8 cellular contexts compared by ENCODE assay signal in genomic region chr6:73129653-73130443, GRCh38.
DNase-seq lines count a peak whose midpoint lies in the region; ATAC-seq, FAIRE-seq and TF ChIP-seq lines count a peak whose summit lies in the region.

No MANE protein-coding gene starts in this region.

- intact Hi-C loops in breast epithelium (cut with DNase I; ENCODE audit: low total_unique reads) = no loop called here
- intact Hi-C loops in kidney (cut with DNase I) = loop anchor here (5.0 kb wide), 1 partner anchor 513 kb away; no protein-coding TSS in a partner anchor

- CTCF ChIA-PET in A549 (lab: Yijun Ruan, JAX) = interaction anchor here (0.6 to 8.7 kb wide), 33 partner anchors 8 to 720 kb away, joined by 3 to 125 read pairs (median 4); partner anchors contain the start of gene KCNQ5

- TF ChIP-seq POLR2A in A549 (IDR thresholded peaks at IDR 0.05; ENCODE audit: low read length) = no peak
- no peak for TF ChIP-seq POLR2A in breast epithelium (IDR thresholded peaks at IDR 0.05)

- no peak for TF ChIP-seq EP300 in A549 (IDR thresholded peaks at IDR 0.05)

- H3K9ac ChIP-seq in kidney (ENCODE audit: low read length in 2 of 2) = no peak overlapping the region

- peak; percentile 90 for TF ChIP-seq CTCF in A549 (IDR thresholded peaks at IDR 0.05)
- peak; percentile 93 for TF ChIP-seq CTCF in WERI-Rb-1 (IDR thresholded peaks at IDR 0.05; ENCODE audit: low read depth, low read length)
- peak; percentile 67 to 93 (median 90) for TF ChIP-seq CTCF in breast epithelium (IDR thresholded peaks at IDR 0.05)
- peak; percentile 95 for TF ChIP-seq CTCF in kidney (IDR thresholded peaks at IDR 0.05; ENCODE audit: borderline replicate concordance, extremely low read depth, insufficient read depth)

- POLR2A ChIA-PET in A549 (lab: Yijun Ruan, JAX) = interaction anchor here (0.5 kb wide), 1 partner anchor 282 kb away, joined by 3 read pairs; no protein-coding TSS in a partner anchor

- ATAC-seq in A549 = peak; percentile 99
- peak; percentile 98 for ATAC-seq in GM18499 (IDR thresholded peaks at IDR 0.05; ENCODE audit: insufficient read depth, unreplicated experiment)
- ATAC-seq in HG02884 (IDR thresholded peaks at IDR 0.05; ENCODE audit: unreplicated experiment) = peak; percentile 96

- peak; percentile 37 to 61 for DNase-seq in A549 (ENCODE audit: low read depth in 1 of 2, low spot score in 1 of 2)
- peak; percentile 57 for DNase-seq in NCI-H2029 (lab: John Stamatoyannopoulos, UW)
- DNase-seq in WERI-Rb-1 = peak; percentile 89
- DNase-seq in breast epithelium (ENCODE audit: low spot score in 2 of 2) = peak; percentile 65 to 78
- DNase-seq in kidney = peak; percentile 81
- DNase-seq in stimulated activated CD4-positive, alpha-beta T cell treated with anti-CD3 and anti-CD28 coated beads, Interleukin-1b, Interleukin-23, amount 100 ng/mL, for 48 hours = peak; percentile 82

- H3K36me3 ChIP-seq in WERI-Rb-1 = peaks cover 12% of the 10 kb centered on the region
- no peaks in the 10 kb centered on the region for H3K36me3 ChIP-seq in breast epithelium
- H3K36me3 ChIP-seq in kidney (ENCODE audit: control insufficient read depth in 1 of 2, insufficient read depth in 2 of 2, low read length in 2 of 2) = no peaks in the 10 kb centered on the region

- H3K27ac ChIP-seq in A549 = peak overlapping the region in 1 of 2 experiments; percentile 61; a peak in 1 of 6 replicates
- H3K27ac ChIP-seq in WERI-Rb-1 = no peak overlapping the region
- H3K27ac ChIP-seq in breast epithelium = no peak overlapping the region
- H3K27ac ChIP-seq in kidney (ENCODE audit: low read depth in 2 of 2, low read length in 2 of 2) = no peak overlapping the region

- TF ChIP-seq RAD21 in A549 (conservative IDR thresholded peaks at IDR 0.05 in 1 of 2, IDR thresholded peaks at IDR 0.05 in 1 of 2) = peak; percentile 95 to 97

- FAIRE-seq in A549 (lab: Jason Lieb, UNC) (no peak), kidney (lab: Jason Lieb, UNC) (peak; percentile 19)

- H3K4me3 ChIP-seq in A549 (no peak overlapping the region), WERI-Rb-1 (ENCODE audit: low read depth, low read length) (no peak overlapping the region), breast epithelium (peak overlapping the region in 1 of 3 donors; percentile 12), kidney (ENCODE audit: low read length in 2 of 2) (no peak overlapping the region)

- WGBS in A549 (ENCODE audit: missing lambda C conversion rate) = 9% methylated on average over 14 of the region's 14 CpGs

- H3K9me3 ChIP-seq in A549 = no peaks in the 10 kb centered on the region
- H3K9me3 ChIP-seq in WERI-Rb-1 (ENCODE audit: severe bottlenecking) = no peaks in the 10 kb centered on the region
- H3K9me3 ChIP-seq in breast epithelium = no peaks in the 10 kb centered on the region
- no peaks in the 10 kb centered on the region for H3K9me3 ChIP-seq in kidney (ENCODE audit: control insufficient read depth in 1 of 2, low read length in 2 of 2)

- H3K4me1 ChIP-seq in A549 = no peaks in the 10 kb centered on the region; the same call in 2 of the 3 replicates
- H3K4me1 ChIP-seq in breast epithelium = no peaks in the 10 kb centered on the region
- H3K4me1 ChIP-seq in kidney (ENCODE audit: control insufficient read depth in 1 of 2, insufficient read depth in 1 of 2, low read depth in 1 of 2, low read length in 2 of 2) = no peaks in the 10 kb centered on the region

- peak overlapping the region; percentile 56 for H3K4me2 ChIP-seq in A549

- H3K27me3 ChIP-seq in WERI-Rb-1 (ENCODE audit: insufficient read depth, low read depth, severe bottlenecking) (no peaks in the 10 kb centered on the region), breast epithelium (no peaks in the 10 kb centered on the region)

TF ChIP-seq in A549, 52 proteins besides CTCF, POLR2A, EP300 and RAD21:
- TF ChIP-seq RFX5 (IDR thresholded peaks at IDR 0.05) = no peak
- no peak for TF ChIP-seq RCOR1 (IDR thresholded peaks at IDR 0.05; ENCODE audit: low read depth, low read length)
- peak; percentile 96 for TF ChIP-seq SMC3 (IDR thresholded peaks at IDR 0.05)
